17 cellular contexts compared by ENCODE assay signal in the genomic region with DNA sequence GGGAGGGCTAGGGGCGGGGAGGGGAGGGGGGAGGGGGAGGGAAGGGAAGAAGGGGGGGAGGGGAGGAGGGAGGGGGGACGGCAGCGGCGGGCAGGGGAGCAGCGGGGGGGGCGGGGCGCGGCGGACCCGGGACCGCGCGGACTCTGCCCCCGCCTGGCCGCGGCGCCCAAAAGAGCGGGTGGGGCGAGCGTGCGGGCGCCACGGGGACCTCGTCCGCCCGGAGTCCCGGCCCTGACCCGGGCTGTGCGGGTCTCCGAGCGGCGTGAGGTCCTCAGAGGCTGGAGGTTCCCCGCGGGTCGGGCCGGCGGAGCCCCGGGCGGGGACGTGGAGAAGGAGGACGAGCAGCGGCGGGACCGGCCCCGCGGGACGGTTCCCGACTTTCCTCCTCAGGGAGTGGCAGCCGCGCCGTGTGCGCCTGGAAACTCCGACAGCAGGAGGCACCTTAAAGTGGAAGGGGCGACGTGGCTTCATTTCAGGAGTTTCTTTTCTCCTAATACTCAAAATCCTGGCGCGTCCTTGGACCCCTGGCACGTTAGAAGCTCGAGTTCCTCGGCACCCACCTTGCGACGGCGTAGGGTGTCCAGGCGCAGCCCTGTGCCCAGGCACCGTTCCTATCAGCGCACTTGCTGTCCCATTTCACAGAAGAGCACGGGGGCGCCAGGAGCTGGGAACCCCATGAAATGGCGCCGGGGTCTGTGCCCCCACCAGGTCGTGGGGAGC. TPM values are rescaled to one million over a fixed set of nuclear protein-coding genes. Genes with fewer than 3 reads are reported as not detected.
DNase-seq lines count a peak whose midpoint lies in the region; ATAC-seq and TF ChIP-seq lines count a peak whose summit lies in the region.
"Had no signal": no experiment of that assay in that cellular context is flagged by ENCODE, and none has a peak within 500 bp of the region (broad histone marks: within the 10 kb centered on the region; RNA-seq: fewer than 3 reads in every experiment).

No MANE protein-coding gene starts in this region.

- H3K27ac Mint-ChIP-seq in endodermal cell = no peak overlapping the region
- H3K27ac Mint-ChIP-seq: activated CD4-positive, alpha-beta memory T cell treated with anti-CD3 and anti-CD28 coated beads, Interleukin-2, amount 10 ng/mL, durations not matched to agents 7 days and 5 days; activated naive CD4-positive, alpha-beta T cell treated with anti-CD3 and anti-CD28 coated beads for 36 hours; CD14-positive monocyte had no signal

- H3K27ac ChIP-seq in endodermal cell (ENCODE audit: low read depth, low read length) = no peak overlapping the region

- H3K4me3 ChIP-seq in endodermal cell (ENCODE audit: low read length) = no peak overlapping the region

- peaks cover 33% of the 10 kb centered on the region for H3K27me3 Mint-ChIP-seq in endodermal cell (ENCODE audit: insufficient read depth)

- peaks cover 7% of the 10 kb centered on the region for H3K4me1 ChIP-seq in endodermal cell (ENCODE audit: control insufficient read depth, insufficient read depth, low read length)

- peaks cover 5% of the 10 kb centered on the region for H3K36me3 ChIP-seq in endodermal cell (ENCODE audit: control insufficient read depth, insufficient read depth, low read length)

- DNase-seq in DMS53 treated with DMSO at 0.1 percent for 48 hours (lab: John Stamatoyannopoulos, UW; ENCODE audit: unreplicated experiment) = peak; percentile 33
- DNase-seq in M059J (ENCODE audit: low read depth) = peak; percentile 8
- peak; percentile 70 for DNase-seq in endodermal cell
- peak; percentile 41 for DNase-seq in putamen (ENCODE audit: low spot score)
- no peak for DNase-seq in effector CD8-positive, alpha-beta T cell (lab: John Stamatoyannopoulos, UW)
- DNase-seq in activated naive CD4-positive, alpha-beta T cell treated with Interleukin-2 at 50 U/mL for 16 hours = no peak
- no peak for DNase-seq in DMS153 treated with DMSO at 0.1 percent for 48 hours (lab: John Stamatoyannopoulos, UW; ENCODE audit: unreplicated experiment)
- DNase-seq: activated CD4-positive, alpha-beta memory T cell treated with anti-CD3 and anti-CD28 coated beads, Interleukin-2, amount 10 ng/mL, durations not matched to agents 7 days and 5 days; activated naive CD4-positive, alpha-beta T cell treated with anti-CD3 and anti-CD28 coated beads for 36 hours; cortex of kidney; glutamatergic neuron; NCI-H1694; occipital lobe; stimulated activated CD4-positive, alpha-beta T cell treated with anti-CD3 and anti-CD28 coated beads, Interleukin-4, amount 100 ng/mL, for 1 hour; stimulated activated naive CD4-positive, alpha-beta T cell treated with Interleukin-2 at 50 U/mL for 16 hours had no signal

- no peak overlapping the region for H3K9ac ChIP-seq in endodermal cell (ENCODE audit: extremely low read depth, low read length, poor library complexity, severe bottlenecking)

- TF ChIP-seq CTCF in endodermal cell (conservative IDR thresholded peaks at IDR 0.05) = no peak

- H3K9me3 ChIP-seq in endodermal cell (ENCODE audit: control insufficient read depth, low read length) = no peaks in the 10 kb centered on the region

- 94% methylated on average over 43 to 67 of the region's 71 CpGs for WGBS in endodermal cell (ENCODE audit: insufficient coverage in 1 of 2, insufficient read length in 1 of 2), 2 experiments

- H3K9me3 Mint-ChIP-seq in endodermal cell = no peaks in the 10 kb centered on the region
- H3K9me3 Mint-ChIP-seq: activated CD4-positive, alpha-beta memory T cell treated with anti-CD3 and anti-CD28 coated beads, Interleukin-2, amount 10 ng/mL, durations not matched to agents 7 days and 5 days; activated naive CD4-positive, alpha-beta T cell treated with anti-CD3 and anti-CD28 coated beads for 36 hours had no signal

- peaks cover 35% of the 10 kb centered on the region for H3K4me1 Mint-ChIP-seq in endodermal cell

- no peak overlapping the region for H3K4me3 Mint-ChIP-seq in endodermal cell
- H3K4me3 Mint-ChIP-seq: activated CD4-positive, alpha-beta memory T cell treated with anti-CD3 and anti-CD28 coated beads, Interleukin-2, amount 10 ng/mL, durations not matched to agents 7 days and 5 days; activated naive CD4-positive, alpha-beta T cell treated with anti-CD3 and anti-CD28 coated beads for 36 hours had no signal

- peaks cover 9% of the 10 kb centered on the region for H3K27me3 ChIP-seq in endodermal cell (ENCODE audit: control insufficient read depth, insufficient read depth, low read length, poor library complexity, severe bottlenecking)

- peaks cover 11% of the 10 kb centered on the region for H3K36me3 Mint-ChIP-seq in endodermal cell (ENCODE audit: low read depth)
- H3K36me3 Mint-ChIP-seq: CD14-positive monocyte had no signal

- no peak for ATAC-seq in GM21360 (IDR thresholded peaks at IDR 0.05; ENCODE audit: unreplicated experiment)

RNA-seq across cellular contexts. Expression of gene PLPP2, which starts 0.5 kb away (rescaled TPM):
- total RNA-seq in M059J (2014; rRNA removed; shearing (Covaris generic)) = 32.6 and 39.3 TPM in 2 replicates
- total RNA-seq in endodermal cell = 10 to 100 TPM; 49.9 to 56.9 TPM
- 5.0 TPM for polyA plus RNA-seq in endodermal cell (2013, experiment 1 of 2)
- polyA plus RNA-seq in endodermal cell (2013, experiment 2 of 2) = 5.8 TPM
- polyA plus RNA-seq: CD14-positive monocyte had no signal

RNA-seq across cellular contexts. Expression of gene MIER2, which starts 52.9 kb away (rescaled TPM):
- 9.0 and 17.9 TPM in 2 replicates for total RNA-seq in M059J (2014; rRNA removed; shearing (Covaris generic))
- total RNA-seq in endodermal cell = 10 to 100 TPM; 50.5 to 51.3 TPM
- polyA plus RNA-seq in endodermal cell (2013, experiment 1 of 2) = 42.8 TPM
- 45.0 TPM for polyA plus RNA-seq in endodermal cell (2013, experiment 2 of 2)

Comparison
In these comparisons a context has a peak if more than half of its experiments do, and no peak if none do; other contexts are left out.
1. DNase-seq: peak in DMS53 treated with DMSO at 0.1 percent for 48 hours (single experiment), M059J (single experiment), endodermal cell (single experiment) and putamen (single experiment); none in effector CD8-positive, alpha-beta T cell (single experiment), activated naive CD4-positive, alpha-beta T cell treated with Interleukin-2 at 50 U/mL for 16 hours (single experiment) and DMS153 treated with DMSO at 0.1 percent for 48 hours (single experiment).